In genomic region chr18:32092422-32093105, GRCh38 we compare ENCODE assay signal across 8 cellular contexts. TPM values are rescaled to one million over a fixed set of nuclear protein-coding genes. Genes with fewer than 3 reads are reported as not detected.
A peak's percentile ranks its signal among the peaks of the same experiment; 100 is the strongest.
DNase-seq lines count a peak whose midpoint lies in the region; ATAC-seq and TF ChIP-seq lines count a peak whose summit lies in the region.

No MANE protein-coding gene starts in this region.

- peaks cover 28% of the 10 kb centered on the region; the same call in 1 of the 2 replicates for H3K36me3 ChIP-seq in OCI-LY1 (ENCODE audit: insufficient read depth, low read length)
- no peaks in the 10 kb centered on the region for H3K36me3 ChIP-seq in mucosa of descending colon (ENCODE audit: low read depth)

- peaks cover 28% of the 10 kb centered on the region for H3K4me1 ChIP-seq in OCI-LY1 (ENCODE audit: insufficient read depth, low read length, severe bottlenecking)
- H3K4me1 ChIP-seq in mucosa of descending colon (ENCODE audit: low read depth): peaks cover 18% of the 10 kb centered on the region

- ATAC-seq in GM21526 (IDR thresholded peaks at IDR 0.05; ENCODE audit: low FRiP score, unreplicated experiment): peak; percentile 73
- peak; percentile 96 for ATAC-seq in mucosa of descending colon

- H3K27me3 ChIP-seq in OCI-LY1 (ENCODE audit: insufficient read depth, low read length): no peaks in the 10 kb centered on the region

- no peaks in the 10 kb centered on the region for H4K20me1 ChIP-seq in OCI-LY1 (ENCODE audit: insufficient read depth, low read length)

- H2AFZ ChIP-seq in OCI-LY1 (ENCODE audit: low read length): no peak overlapping the region

- peak overlapping the region; percentile 95 for H3K4me2 ChIP-seq in OCI-LY1 (ENCODE audit: low read length)

- peaks cover 47% of the 10 kb centered on the region for H3K79me2 ChIP-seq in OCI-LY1 (ENCODE audit: insufficient read depth, low read length)

- peak overlapping the region; percentile 49 for H3K27ac ChIP-seq in OCI-LY1 (ENCODE audit: low read depth, low read length, poor library complexity, severe bottlenecking)

- H3F3A ChIP-seq in OCI-LY1 (ENCODE audit: insufficient read depth, low read length): no peaks in the 10 kb centered on the region

- no peaks in the 10 kb centered on the region for H3K9me3 ChIP-seq in OCI-LY1 (ENCODE audit: low read length)
- no peaks in the 10 kb centered on the region for H3K9me3 ChIP-seq in mucosa of descending colon

- H3K9ac ChIP-seq in OCI-LY1 (ENCODE audit: low read length): peak overlapping the region; percentile 88

- intact Hi-C loops in mucosa of descending colon (cut with DNase I, micrococcal nuclease): no loop called here

- no peak for TF ChIP-seq CTCF in OCI-LY1 (IDR thresholded peaks at IDR 0.05; ENCODE audit: low read length)
- TF ChIP-seq CTCF in epithelial cell of esophagus (IDR thresholded peaks at IDR 0.05; ENCODE audit: insufficient read depth, low read depth, low read length, missing control alignments): no peak
- no peak for TF ChIP-seq CTCF in mucosa of descending colon (IDR thresholded peaks at IDR 0.05)

- DNase-seq in DMS 273 (lab: John Stamatoyannopoulos, UW; ENCODE audit: unreplicated experiment): peak; percentile 99
- peak; percentile 66 for DNase-seq in HuH-7 (ENCODE audit: low spot score)
- DNase-seq in activated T-cell treated with anti-CD3 and anti-CD28 coated beads for 24 hours (ENCODE audit: low read depth): peak; percentile 100
- peak; percentile 98 for DNase-seq in epithelial cell of esophagus (ENCODE audit: low read depth)
- peak; percentile 100 for DNase-seq in mucosa of descending colon
- DNase-seq in stimulated activated CD8-positive, alpha-beta memory T cell treated with anti-CD3 and anti-CD28 coated beads, Interleukin-4, amount 100 ng/mL, for 1 hour (ENCODE audit: low read depth in 2 of 2, low spot score in 1 of 2): peak; percentile 99 to 100

- no peaks in the 10 kb centered on the region for H3K9me2 ChIP-seq in OCI-LY1 (ENCODE audit: low read depth, low read length)

- peak overlapping the region; percentile 89 for H3K4me3 ChIP-seq in OCI-LY1 (ENCODE audit: low read depth, low read length, poor library complexity, severe bottlenecking)
- H3K4me3 ChIP-seq in epithelial cell of esophagus (ENCODE audit: low read length): peak overlapping the region; percentile 82
- H3K4me3 ChIP-seq in mucosa of descending colon: peak overlapping the region; percentile 42

RNA-seq across cellular contexts. Expression of gene RNF138, which starts 0.9 kb away (rescaled TPM):
- total RNA-seq in mucosa of descending colon: 10 to 100 TPM; 37.3 to 74.3 (median 45.7) TPM

Comparison
In these comparisons a context has a peak if more than half of its experiments do, and no peak if none do; other contexts are left out.
1. Peak in every context shown above with its lines: DNase-seq, ATAC-seq, H3K4me3 ChIP-seq and H3K27ac ChIP-seq.